Comparison of ENCODE assay signal across 7 cellular contexts in genomic region chr14:23061995-23062394, GRCh38. TPM values are rescaled to one million over a fixed set of nuclear protein-coding genes. Genes with fewer than 3 reads are reported as not detected.
A peak's percentile ranks its signal among the peaks of the same experiment; 100 is the strongest.
DNase-seq lines count a peak whose midpoint lies in the region; FAIRE-seq and TF ChIP-seq lines count a peak whose summit lies in the region.

No MANE protein-coding gene starts in this region.

- peaks cover 60% of the 10 kb centered on the region for H3K36me3 ChIP-seq in CD4-positive, alpha-beta memory T cell (ENCODE audit: insufficient read depth, low read length)

- H3K9me3 ChIP-seq in CD4-positive, alpha-beta memory T cell (ENCODE audit: control insufficient read depth in 1 of 2, low read length in 2 of 2) = no peaks in the 10 kb centered on the region

- no peak overlapping the region for H3K4me3 Mint-ChIP-seq in CD4-positive, alpha-beta memory T cell

- peak overlapping the region in 1 of 7 donors; percentile 12 for H3K27ac Mint-ChIP-seq in CD4-positive, alpha-beta memory T cell

- DNase-seq in HTR-8/SVneo (ENCODE audit: insufficient read length, low spot score) (peak; percentile 72), cardiac fibroblast (ENCODE audit: low read depth in 2 of 2) (peak; percentile 95 to 96), lower leg skin (ENCODE audit: low spot score in 2 of 2) (peak; percentile 74 to 92), ureter (ENCODE audit: low spot score) (peak; percentile 79), SKM-1 (lab: John Stamatoyannopoulos, UW; ENCODE audit: unreplicated experiment) (no peak)
- no peak for DNase-seq in CD4-positive, alpha-beta memory T cell
- DNase-seq in stimulated activated CD4-positive, alpha-beta T cell treated with anti-CD3 and anti-CD28 coated beads, Interleukin-15, amount 100 ng/mL, for 24 hours = no peak

- peaks cover 7% of the 10 kb centered on the region for H3K4me1 ChIP-seq in CD4-positive, alpha-beta memory T cell (ENCODE audit: insufficient read depth, low read length)

- no peaks in the 10 kb centered on the region for H3K27me3 ChIP-seq in CD4-positive, alpha-beta memory T cell (ENCODE audit: insufficient read depth, low read length)

- peaks cover 5 to 13% (median 7%) of the 10 kb centered on the region in 4 donors for H3K4me1 Mint-ChIP-seq in CD4-positive, alpha-beta memory T cell

- H3K27me3 Mint-ChIP-seq in CD4-positive, alpha-beta memory T cell = no peaks in the 10 kb centered on the region

- H3K36me3 Mint-ChIP-seq in CD4-positive, alpha-beta memory T cell = peaks cover 50 to 74% of the 10 kb centered on the region in 2 donors

- no peaks in the 10 kb centered on the region for H3K9me3 Mint-ChIP-seq in CD4-positive, alpha-beta memory T cell

- FAIRE-seq in HTR-8/SVneo (lab: Jason Lieb, UNC) = peak; percentile 78

- CTCF ChIA-PET in CD4-positive, alpha-beta memory T cell (lab: Charles Lee; ENCODE audit: partially characterized antibody) = interaction anchor here (0.6 to 19.0 kb wide), 6 partner anchors 15 to 1585 kb away, joined by 3 to 1070 read pairs (median 6); partner anchors contain the start of genes AJUBA, PRMT5, RAB2B and TOX4

- H3K4me3 ChIP-seq in cardiac fibroblast (replicated peaks in 1 of 2; ENCODE audit: low read depth in 2 of 2, low read length in 2 of 2) (no peak overlapping the region), lower leg skin (ENCODE audit: low read depth, poor library complexity, severe bottlenecking) (no peak overlapping the region)
- H3K4me3 ChIP-seq in CD4-positive, alpha-beta memory T cell (ENCODE audit: low read length in 2 of 2) = no peak overlapping the region

- POLR2A ChIA-PET in CD4-positive, alpha-beta memory T cell (lab: Charles Lee; ENCODE audit: partially characterized antibody) = interaction anchor here (1.6 to 9.4 kb wide), 2 partner anchors 76 to 89 kb away, joined by 4 to 82 read pairs; no protein-coding TSS in a partner anchor

- TF ChIP-seq CTCF in cardiac fibroblast (IDR thresholded peaks at IDR 0.05; ENCODE audit: low read depth, low read length) (no peak), lower leg skin (IDR thresholded peaks at IDR 0.05) (no peak)

- TF ChIP-seq POLR2A in lower leg skin (IDR thresholded peaks at IDR 0.05) = no peak

- H3K27ac ChIP-seq in CD4-positive, alpha-beta memory T cell (ENCODE audit: low read depth, low read length) = no peak overlapping the region

- intact Hi-C loops in lower leg skin (cut with DNase I; ENCODE audit: low total_unique reads) = no loop called here
- intact Hi-C loops in CD4-positive, alpha-beta memory T cell (cut with micrococcal nuclease) = no loop called here

- 10 to 20% methylated on average over 4 of the region's 4 CpGs for WGBS in lower leg skin, 2 donors

RNA-seq across cellular contexts. Expression of gene CDH24, which starts 4.7 kb away (rescaled TPM):
- total RNA-seq in lower leg skin (1 to 10 TPM; 3.0 to 4.9 (median 3.9) TPM), ureter (3.7 TPM)
- 1 to 10 TPM; 1.3 to 1.6 TPM for total RNA-seq in CD4-positive, alpha-beta memory T cell
- under 1 TPM; 0.15 to 0.53 TPM for polyA plus RNA-seq in CD4-positive, alpha-beta memory T cell

RNA-seq across cellular contexts. Expression of gene PSMB11, which starts 20.0 kb away (rescaled TPM):
- total RNA-seq in lower leg skin (not detected), ureter (not detected)
- total RNA-seq in CD4-positive, alpha-beta memory T cell = not detected
- not detected for polyA plus RNA-seq in CD4-positive, alpha-beta memory T cell

RNA-seq across cellular contexts. Expression of gene PSMB5, which starts 27.3 kb away (rescaled TPM):
- total RNA-seq in lower leg skin (100 to 1,000 TPM in 2 of 4 donors, 10 to 100 TPM in 2; 70.6 to 148 (median 116) TPM), ureter (67.6 TPM)
- total RNA-seq in CD4-positive, alpha-beta memory T cell = 10 to 100 TPM; 31.4 to 33.6 TPM
- polyA plus RNA-seq in CD4-positive, alpha-beta memory T cell = 10 to 100 TPM; 52.9 to 56.6 TPM

RNA-seq across cellular contexts. Expression of gene ACIN1, which starts 32.9 kb away (rescaled TPM):
- 10 to 100 TPM; 52.7 to 97.5 (median 79.8) TPM for total RNA-seq in lower leg skin
- total RNA-seq in ureter = 229 TPM
- total RNA-seq in CD4-positive, alpha-beta memory T cell = 100 to 1,000 TPM; 317 to 327 TPM
- polyA plus RNA-seq in CD4-positive, alpha-beta memory T cell = 10 to 100 TPM in 1 of 2 donors, 1 to 10 TPM in 1; 1.2 to 20.5 TPM

RNA-seq across cellular contexts. Expression of gene C14orf119, which starts 33.3 kb away (rescaled TPM):
- total RNA-seq in lower leg skin = 10 to 100 TPM; 14.5 to 29.8 (median 19.7) TPM
- total RNA-seq in ureter = 40.2 TPM
- total RNA-seq in CD4-positive, alpha-beta memory T cell = 10 to 100 TPM; 49.7 to 54.0 TPM
- polyA plus RNA-seq in CD4-positive, alpha-beta memory T cell = 100 to 1,000 TPM in 1 of 2 donors, 10 to 100 TPM in 1; 80.1 to 147 TPM

Comparison
In these comparisons a context has a peak if more than half of its experiments do, and no peak if none do; other contexts are left out.
1. DNase-seq: peak in HTR-8/SVneo (single experiment), cardiac fibroblast (2 of 2), lower leg skin (2 of 2) and ureter (single experiment); none in CD4-positive, alpha-beta memory T cell (0 of 5), SKM-1 (single experiment) and stimulated activated CD4-positive, alpha-beta T cell treated with anti-CD3 and anti-CD28 coated beads, Interleukin-15, amount 100 ng/mL, for 24 hours (single experiment).